Comparison of ENCODE assay signal across 13 cellular contexts in the genomic region with DNA sequence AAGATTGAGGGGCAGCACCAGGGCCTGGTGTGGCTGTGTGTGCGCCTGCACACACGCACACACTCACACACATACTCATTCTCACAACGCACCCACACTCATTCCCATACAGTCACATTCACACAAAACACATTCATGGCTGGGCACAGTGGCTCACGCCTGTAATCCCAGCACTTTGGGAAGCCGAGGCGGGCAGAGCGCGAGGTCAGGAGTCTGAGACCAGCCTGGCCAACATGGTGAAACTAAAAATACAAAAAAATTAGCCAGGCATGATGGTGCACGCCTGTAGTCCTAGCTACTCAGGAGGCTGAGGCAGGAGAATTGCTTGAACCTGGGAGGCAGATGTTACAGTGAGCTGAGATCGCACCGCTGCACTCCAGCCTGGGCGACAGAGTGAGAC. TPM values are rescaled to one million over a fixed set of nuclear protein-coding genes. Genes with fewer than 3 reads are reported as not detected.
DNase-seq lines count a peak whose midpoint lies in the region; ATAC-seq, FAIRE-seq and TF ChIP-seq lines count a peak whose summit lies in the region.
"Not testable (repeated sequence)": the region's sequence is repeated elsewhere in the genome, so short reads cannot be mapped to it uniquely, and the experiment has no call there.
"Had no signal": no experiment of that assay in that cellular context is flagged by ENCODE, and none has a peak within 500 bp of the region (broad histone marks: within the 10 kb centered on the region; RNA-seq: fewer than 3 reads in every experiment).

No MANE protein-coding gene starts in this region.

- in situ Hi-C loops in GM12878 (cut with MboI), result not testable (repeated sequence)

- TF ChIP-seq RAD21 in GM12878 (IDR thresholded peaks at IDR 0.05; ENCODE audit: insufficient read depth, low read depth, low read length), result not testable (repeated sequence)

- H3K79me1 ChIP-seq in neuronal stem cell (ENCODE audit: low read depth, low read length), result not testable (repeated sequence)

- not testable (repeated sequence) for H3K27me3 Mint-ChIP-seq in CD14-positive monocyte (ENCODE audit: low read depth in 3 of 3); WTC11 (ENCODE audit: low read depth)

- not testable (repeated sequence) for BruUV-seq in GM12878 (replicated peaks; lab: Mats Ljungman, UMichigan)

- not testable (repeated sequence) for H3K4me2 ChIP-seq in OCI-LY3 (ENCODE audit: low read length); GM12878 (ENCODE audit: control insufficient read depth, insufficient read depth); neuronal stem cell (ENCODE audit: insufficient read depth, low read length, poor library complexity, severe bottlenecking)

- not testable (repeated sequence) for H3K9me3 Mint-ChIP-seq in CD14-positive monocyte; WTC11; stimulated activated effector memory CD8-positive, alpha-beta T cell treated with anti-CD3 and anti-CD28 coated beads, Interleukin-12 subunit alpha, Interleukin-12 subunit beta, amount 100 ng/mL, for 72 hours

- RAD21 ChIA-PET in GM12878 (lab: Charles Lee; ENCODE audit: unreplicated experiment), result not testable (repeated sequence)

- DNase-seq in CD14-positive monocyte (ENCODE audit: low spot score); GM12891 (ENCODE audit: insufficient read length, low spot score); WTC11 (ENCODE audit: low spot score); GM12878 (ENCODE audit: low read depth, low spot score); neuronal stem cell (ENCODE audit: low spot score); stimulated activated effector memory CD8-positive, alpha-beta T cell treated with anti-CD3 and anti-CD28 coated beads, Interleukin-12 subunit alpha, Interleukin-12 subunit beta, amount 100 ng/mL, for 72 hours (ENCODE audit: low spot score in 2 of 2): not testable (repeated sequence)

- 70% methylated on average over 11 of the region's 12 CpGs for WGBS in GM12878 (ENCODE audit: insufficient coverage, insufficient replicate concordance, low lambda C conversion rate, missing lambda C conversion rate)
- 100% methylated on average over 1 of the region's 12 CpGs; no CpG with 5 or more reads in 1 of the 2 donors for WGBS in neuronal stem cell (ENCODE audit: extremely low coverage in 2 of 2, insufficient read length in 2 of 2, insufficient replicate concordance in 1 of 2), 2 donors

- H3K27ac ChIP-seq in OCI-LY3 (ENCODE audit: low read length), result peak overlapping the region; percentile 10; the same call in 1 of the 2 replicates
- H3K27ac ChIP-seq in GM12878 (ENCODE audit: control insufficient read depth, insufficient read depth); neuronal stem cell (replicated peaks; ENCODE audit: low read length): not testable (repeated sequence)

- not testable (repeated sequence) for H2AK5ac ChIP-seq in neuronal stem cell (ENCODE audit: low read depth, low read length)

- H3K9me3 ChIP-seq in OCI-LY3 (ENCODE audit: insufficient read depth, low read length); GM12878 (replicated peaks; ENCODE audit: control insufficient read depth, insufficient read depth, low read length); neuronal stem cell (replicated peaks in 1 of 2; ENCODE audit: control insufficient read depth in 2 of 2, insufficient read depth in 1 of 2, low read depth in 1 of 2, low read length in 2 of 2): not testable (repeated sequence)

- H3K4me3 ChIP-seq in OCI-LY3 (ENCODE audit: low read length); GM12878; neuronal stem cell (ENCODE audit: low read length in 2 of 2): not testable (repeated sequence)

- not testable (repeated sequence) for TF ChIP-seq POLR2A in GM12891 (IDR thresholded peaks at IDR 0.05; ENCODE audit: low read depth, low read length); GM12878 (IDR thresholded peaks at IDR 0.05; ENCODE audit: low read depth, low read length)

- FAIRE-seq in GM12891 (lab: Jason Lieb, UNC), result peak; percentile 80
- FAIRE-seq in GM12878 (lab: Jason Lieb, UNC), result not testable (repeated sequence)

- H3K14ac ChIP-seq in neuronal stem cell (ENCODE audit: low read length), result not testable (repeated sequence)

- not testable (repeated sequence) for H3K4me3 Mint-ChIP-seq in CD14-positive monocyte; WTC11; stimulated activated effector memory CD8-positive, alpha-beta T cell treated with anti-CD3 and anti-CD28 coated beads, Interleukin-12 subunit alpha, Interleukin-12 subunit beta, amount 100 ng/mL, for 72 hours

- peak overlapping the region; percentile 10 for H3K23ac ChIP-seq in neuronal stem cell (ENCODE audit: low read depth, low read length, poor library complexity)

- not testable (repeated sequence) for H4K20me1 ChIP-seq in OCI-LY3 (ENCODE audit: insufficient read depth, low read length); GM12878 (ENCODE audit: control insufficient read depth, insufficient read depth)

- H3K4me1 ChIP-seq in OCI-LY3 (ENCODE audit: low read length), result peaks cover 50% of the 10 kb centered on the region
- H3K4me1 ChIP-seq in GM12878 (ENCODE audit: control insufficient read depth, insufficient read depth, low read length); neuronal stem cell (ENCODE audit: control insufficient read depth in 2 of 2, insufficient read depth in 1 of 2, low read depth in 1 of 2, low read length in 2 of 2): not testable (repeated sequence)

- H2BK120ac ChIP-seq in neuronal stem cell (ENCODE audit: low read depth, low read length), result not testable (repeated sequence)

- peaks cover 48% of the 10 kb centered on the region for H3K4me1 Mint-ChIP-seq in CD14-positive monocyte
- H3K4me1 Mint-ChIP-seq in WTC11, result not testable (repeated sequence)
- H3K4me1 Mint-ChIP-seq in stimulated activated effector memory CD8-positive, alpha-beta T cell treated with anti-CD3 and anti-CD28 coated beads, Interleukin-12 subunit alpha, Interleukin-12 subunit beta, amount 100 ng/mL, for 72 hours, result peaks cover 20% of the 10 kb centered on the region

- peaks cover 47% of the 10 kb centered on the region for H3K79me2 ChIP-seq in OCI-LY3 (ENCODE audit: low read length)
- H3K79me2 ChIP-seq in GM12878 (ENCODE audit: control insufficient read depth, insufficient read depth, low read length), result not testable (repeated sequence)

- not testable (repeated sequence) for H4K91ac ChIP-seq in neuronal stem cell (ENCODE audit: low read depth, low read length, poor library complexity)

- H3K9ac ChIP-seq in OCI-LY3 (ENCODE audit: low read length); GM12878 (ENCODE audit: control insufficient read depth, insufficient read depth, low read length); neuronal stem cell (ENCODE audit: low read depth, low read length, poor library complexity): not testable (repeated sequence)

- not testable (repeated sequence) for H2BK12ac ChIP-seq in neuronal stem cell (ENCODE audit: low read length)

- H2AFZ ChIP-seq in OCI-LY3 (ENCODE audit: low read depth, low read length); GM12878 (ENCODE audit: control insufficient read depth, low read depth, low read length); neuronal stem cell (ENCODE audit: low read length): not testable (repeated sequence)

- not testable (repeated sequence) for TF ChIP-seq EP300 in GM12878 (IDR thresholded peaks at IDR 0.05; ENCODE audit: borderline replicate concordance in 1 of 2, control insufficient read depth in 1 of 2, low read depth in 2 of 2, low read length in 2 of 2)

- CTCF ChIA-PET in WTC11 (lab: Charles Lee); GM12878 (lab: Yijun Ruan, JAX): not testable (repeated sequence)

- SMC1A ChIA-PET in GM12878 (lab: Charles Lee; ENCODE audit: uncharacterized antibody, unreplicated experiment), result not testable (repeated sequence)

- TF ChIP-seq CTCF in CD14-positive monocyte (IDR thresholded peaks at IDR 0.05); OCI-LY3 (IDR thresholded peaks at IDR 0.05; ENCODE audit: low read depth, low read length); WTC11 (IDR thresholded peaks at IDR 0.05); GM12878 (IDR thresholded peaks at IDR 0.05 in 2 of 3, conservative IDR thresholded peaks at IDR 0.05 in 1 of 3; ENCODE audit: control insufficient read depth in 2 of 3, extremely low read depth in 1 of 3, insufficient read depth in 1 of 3, low read depth in 3 of 3, low read length in 3 of 3): not testable (repeated sequence)

- H3K27ac Mint-ChIP-seq in CD14-positive monocyte, result peak overlapping the region in 6 of 7 donors; percentile 51 to 82 (median 76)
- H3K27ac Mint-ChIP-seq in WTC11, result 0 out of 2 replicates have a peak overlapping the region, but pooled peaks have one; percentile 38
- peak overlapping the region; percentile 66 for H3K27ac Mint-ChIP-seq in stimulated activated effector memory CD8-positive, alpha-beta T cell treated with anti-CD3 and anti-CD28 coated beads, Interleukin-12 subunit alpha, Interleukin-12 subunit beta, amount 100 ng/mL, for 72 hours

- not testable (repeated sequence) for H3K27me3 ChIP-seq in OCI-LY3 (ENCODE audit: low read depth, low read length); GM12878 (replicated peaks in 1 of 2; ENCODE audit: control insufficient read depth in 2 of 2, insufficient read depth in 2 of 2, low read length in 1 of 2)
- peaks cover 0 to 19% (median 4%) of the 10 kb centered on the region in 3 experiments for H3K27me3 ChIP-seq in neuronal stem cell (ENCODE audit: control insufficient read depth in 3 of 3, insufficient read depth in 3 of 3, low read depth in 1 of 3, low read length in 3 of 3)

- not testable (repeated sequence) for H4K8ac ChIP-seq in neuronal stem cell (ENCODE audit: low read depth, low read length)

- not testable (repeated sequence) for H3K18ac ChIP-seq in neuronal stem cell (ENCODE audit: low read length)

- intact Hi-C loops in CD14-positive monocyte (cut with micrococcal nuclease); GM12878 (cut with micrococcal nuclease; ENCODE audit: unreplicated experiment): not testable (repeated sequence)

- POLR2A ChIA-PET in WTC11 (lab: Charles Lee), result not testable (repeated sequence)
- POLR2A ChIA-PET in GM12878 (lab: Charles Lee), result interaction anchor here (0.7 kb wide), 1 partner anchor 53 kb away, joined by 3 read pairs; a partner anchor contains a TSS

- not testable (repeated sequence) for H2BK15ac ChIP-seq in neuronal stem cell (ENCODE audit: low read length)

- H3K4ac ChIP-seq in neuronal stem cell (ENCODE audit: low read length), result not testable (repeated sequence)

- H2BK5ac ChIP-seq in neuronal stem cell (ENCODE audit: low read length), result not testable (repeated sequence)

- ATAC-seq in WTC11; stimulated activated effector memory CD8-positive, alpha-beta T cell treated with anti-CD3 and anti-CD28 coated beads, Interleukin-12 subunit alpha, Interleukin-12 subunit beta, amount 100 ng/mL, for 72 hours: not testable (repeated sequence)
- peak; percentile 16 for ATAC-seq in GM12878

- H3K36me3 Mint-ChIP-seq in CD14-positive monocyte, result peaks cover 45 to 58% of the 10 kb centered on the region in 2 donors
- H3K36me3 Mint-ChIP-seq in WTC11, result not testable (repeated sequence)
- peaks cover 11% of the 10 kb centered on the region for H3K36me3 Mint-ChIP-seq in stimulated activated effector memory CD8-positive, alpha-beta T cell treated with anti-CD3 and anti-CD28 coated beads, Interleukin-12 subunit alpha, Interleukin-12 subunit beta, amount 100 ng/mL, for 72 hours

- peaks cover 36% of the 10 kb centered on the region for H3K36me3 ChIP-seq in OCI-LY3 (replicated peaks; ENCODE audit: low read depth, low read length)
- H3K36me3 ChIP-seq in GM12878 (ENCODE audit: control insufficient read depth in 2 of 2, insufficient read depth in 2 of 2, low read length in 1 of 2); neuronal stem cell (replicated peaks in 1 of 2; ENCODE audit: control insufficient read depth in 2 of 2, insufficient read depth in 2 of 2, low read length in 2 of 2): not testable (repeated sequence)

RNA-seq across cellular contexts. Expression of a gene that starts 5.9 kb away (rescaled TPM):
- polyA plus RNA-seq in CD14-positive monocyte (1 to 10 TPM in 1 of 2 donors, under 1 TPM in 1; 0.43 to 1.2 TPM), GM12878 (2011; rRNA removed) (0.07 TPM in 1 of 2 replicates, not detected in the other), GM12878 (2014; fragmentation: Illumina TruSeq; extraction: Trizol) (0.34 TPM in 1 of 2 replicates, not detected in the other), GM12878 (2014; fragmentation: Nextera tagmentation; extraction: Ambion mirVana) (under 1 TPM in 1 of 2 experiments, not detected in 1; 0.24 TPM), GM12878 (2014; rRNA removed) (0.23 and 1.1 TPM in 2 replicates), GM12878 (2016; fragmentation: Nextera tagmentation; extraction: Ambion mirVana) (1 to 10 TPM in 1 of 2 experiments, under 1 TPM in 1; 0.95 to 2.4 TPM)
- polyA plus RNA-seq in GM12891 (2012; ENCODE audit: low read depth, missing spikeins), result 0.09 TPM
- total RNA-seq in WTC11 (2021) (not detected in 3 replicates), GM12878 (2014; rRNA removed) (0.38 and 1.2 TPM in 2 replicates), GM12878 (2014; rRNA removed; fragmentation: Illumina TruSeq; extraction: Trizol) (0.27 and 0.28 TPM in 2 replicates), GM12878 (2021) (0.32 and 0.49 TPM in 2 replicates)
- total RNA-seq in GM12878 (2013; cell fraction: nucleolus; rRNA removed), result not detected in 2 replicates
- polyA plus RNA-seq in GM12878 (2011; ENCODE audit: low read depth), result not detected
- polyA plus RNA-seq in GM12878 (2011; cell fraction: cytosol; rRNA removed), result 0.09 and 0.15 TPM in 2 replicates
- polyA plus RNA-seq in GM12878 (2011; cell fraction: nucleus; rRNA removed), result 0.26 TPM in 1 of 2 replicates, not detected in the other
- polyA plus RNA-seq in GM12878 (2012), result not detected in 2 replicates
- polyA minus RNA-seq in GM12878 (2011; rRNA and poly(A)+ RNA removed), result not detected in 2 replicates
- polyA minus RNA-seq in GM12878 (2011; cell fraction: cytosol; rRNA and poly(A)+ RNA removed), result not detected in 2 replicates
- polyA minus RNA-seq in GM12878 (2011; cell fraction: nucleus; rRNA and poly(A)+ RNA removed), result not detected in 2 replicates
- polyA plus RNA-seq in neuronal stem cell (2013, experiment 1 of 2), result not detected
- polyA plus RNA-seq in neuronal stem cell (2013, experiment 2 of 2), result not detected
- total RNA-seq: A172; A673; CD8-positive, alpha-beta memory T cell; GM23248; H1; H7 had no signal
- polyA plus RNA-seq: CD8-positive, alpha-beta memory T cell; GM23248; H1 had no signal

RNA-seq across cellular contexts. Expression of a gene that starts 6.3 kb away (rescaled TPM):
- polyA plus RNA-seq in CD14-positive monocyte, result 1 to 10 TPM; 1.9 to 3.8 TPM
- 4.3 TPM for polyA plus RNA-seq in GM12891 (2012; ENCODE audit: low read depth, missing spikeins)
- total RNA-seq in WTC11 (2021), result 0.09 to 0.11 TPM in 2 of 3 replicates, not detected in the other
- 0.15 TPM in 2 replicates for total RNA-seq in GM12878 (2013; cell fraction: nucleolus; rRNA removed)
- 0.65 and 0.73 TPM in 2 replicates for total RNA-seq in GM12878 (2014; rRNA removed)
- total RNA-seq in GM12878 (2014; rRNA removed; fragmentation: Illumina TruSeq; extraction: Trizol), result 0.32 and 0.54 TPM in 2 replicates
- total RNA-seq in GM12878 (2021), result 2.4 and 2.5 TPM in 2 replicates
- polyA plus RNA-seq in GM12878 (2011; ENCODE audit: low read depth), result 0.68 TPM
- 0.06 and 0.15 TPM in 2 replicates for polyA plus RNA-seq in GM12878 (2011; rRNA removed)
- polyA plus RNA-seq in GM12878 (2011; cell fraction: cytosol; rRNA removed), result 0.12 and 0.15 TPM in 2 replicates
- polyA plus RNA-seq in GM12878 (2011; cell fraction: nucleus; rRNA removed), result 0.12 and 0.34 TPM in 2 replicates
- polyA plus RNA-seq in GM12878 (2012), result 1.2 and 1.7 TPM in 2 replicates
- 0.19 and 2.0 TPM in 2 replicates for polyA plus RNA-seq in GM12878 (2014; fragmentation: Illumina TruSeq; extraction: Trizol)
- under 1 TPM in 1 of 2 experiments, not detected in 1; 0.09 TPM for polyA plus RNA-seq in GM12878 (2014; fragmentation: Nextera tagmentation; extraction: Ambion mirVana)
- 2.2 and 3.1 TPM in 2 replicates for polyA plus RNA-seq in GM12878 (2014; rRNA removed)
- under 1 TPM; 0.04 to 0.25 TPM for polyA plus RNA-seq in GM12878 (2016; fragmentation: Nextera tagmentation; extraction: Ambion mirVana)
- 0.05 TPM in 1 of 2 replicates, not detected in the other for polyA minus RNA-seq in GM12878 (2011; rRNA and poly(A)+ RNA removed)
- polyA minus RNA-seq in GM12878 (2011; cell fraction: cytosol; rRNA and poly(A)+ RNA removed), result not detected in 2 replicates
- 0.10 TPM in 1 of 2 replicates, not detected in the other for polyA minus RNA-seq in GM12878 (2011; cell fraction: nucleus; rRNA and poly(A)+ RNA removed)
- polyA plus RNA-seq in neuronal stem cell (2013, experiment 1 of 2), result 0.01 TPM
- 0.03 TPM for polyA plus RNA-seq in neuronal stem cell (2013, experiment 2 of 2)
- total RNA-seq: A172, A673, GM23248, H1, H7 had no signal
- polyA plus RNA-seq: GM23248, H1 had no signal

RNA-seq across cellular contexts. Expression of a gene that starts 8.9 kb away (rescaled TPM):
- polyA plus RNA-seq in CD14-positive monocyte (10 to 100 TPM; 37.0 to 50.2 TPM), GM12878 (2011; rRNA removed) (5.2 and 11.1 TPM in 2 replicates), GM12878 (2014; fragmentation: Illumina TruSeq; extraction: Trizol) (8.1 and 15.1 TPM in 2 replicates), GM12878 (2014; fragmentation: Nextera tagmentation; extraction: Ambion mirVana) (1 to 10 TPM; 2.3 to 2.7 TPM), GM12878 (2014; rRNA removed) (22.0 and 29.8 TPM in 2 replicates), GM12878 (2016; fragmentation: Nextera tagmentation; extraction: Ambion mirVana) (10 to 100 TPM; 25.0 TPM)
- polyA plus RNA-seq in GM12891 (2012; ENCODE audit: low read depth, missing spikeins), result 12.8 TPM
- total RNA-seq in WTC11 (2021) (20.9 to 23.9 TPM (median 22.3 TPM) in 3 replicates), GM12878 (2014; rRNA removed) (18.1 and 19.9 TPM in 2 replicates), GM12878 (2014; rRNA removed; fragmentation: Illumina TruSeq; extraction: Trizol) (5.9 and 7.1 TPM in 2 replicates), GM12878 (2021) (20.4 and 21.5 TPM in 2 replicates)
- total RNA-seq in GM12878 (2013; cell fraction: nucleolus; rRNA removed), result 36.2 and 41.0 TPM in 2 replicates
- polyA plus RNA-seq in GM12878 (2011; ENCODE audit: low read depth), result 5.5 TPM
- 14.5 and 19.7 TPM in 2 replicates for polyA plus RNA-seq in GM12878 (2011; cell fraction: cytosol; rRNA removed)
- 46.6 and 53.1 TPM in 2 replicates for polyA plus RNA-seq in GM12878 (2011; cell fraction: nucleus; rRNA removed)
- 12.8 and 16.0 TPM in 2 replicates for polyA plus RNA-seq in GM12878 (2012)
- polyA minus RNA-seq in GM12878 (2011; rRNA and poly(A)+ RNA removed), result 11.8 and 19.9 TPM in 2 replicates
- polyA minus RNA-seq in GM12878 (2011; cell fraction: cytosol; rRNA and poly(A)+ RNA removed), result 6.0 and 8.6 TPM in 2 replicates
- 15.2 and 22.9 TPM in 2 replicates for polyA minus RNA-seq in GM12878 (2011; cell fraction: nucleus; rRNA and poly(A)+ RNA removed)
- polyA plus RNA-seq in neuronal stem cell (2013, experiment 1 of 2), result 10.9 TPM
- polyA plus RNA-seq in neuronal stem cell (2013, experiment 2 of 2), result 11.3 TPM

RNA-seq across cellular contexts. Expression of a gene that starts 28.6 kb away (rescaled TPM):
- polyA plus RNA-seq in CD14-positive monocyte (not detected), GM12878 (2011; rRNA removed) (0.04 TPM in 1 of 2 replicates, not detected in the other), GM12878 (2014; fragmentation: Illumina TruSeq; extraction: Trizol) (not detected in 2 replicates), GM12878 (2014; fragmentation: Nextera tagmentation; extraction: Ambion mirVana) (under 1 TPM in 1 of 2 experiments, not detected in 1; 0.05 TPM), GM12878 (2014; rRNA removed) (0.09 TPM in 1 of 2 replicates, not detected in the other), GM12878 (2016; fragmentation: Nextera tagmentation; extraction: Ambion mirVana) (not detected)
- polyA plus RNA-seq in GM12891 (2012; ENCODE audit: low read depth, missing spikeins), result not detected
- total RNA-seq in WTC11 (2021) (0.33 to 0.92 TPM (median 0.66 TPM) in 3 replicates), GM12878 (2014; rRNA removed) (not detected in 2 replicates), GM12878 (2014; rRNA removed; fragmentation: Illumina TruSeq; extraction: Trizol) (not detected in 2 replicates), GM12878 (2021) (not detected in 2 replicates)
- not detected in 2 replicates for total RNA-seq in GM12878 (2013; cell fraction: nucleolus; rRNA removed)
- polyA plus RNA-seq in GM12878 (2011; ENCODE audit: low read depth), result not detected
- polyA plus RNA-seq in GM12878 (2011; cell fraction: cytosol; rRNA removed), result 0.22 and 0.37 TPM in 2 replicates
- polyA plus RNA-seq in GM12878 (2011; cell fraction: nucleus; rRNA removed), result 0.13 and 0.15 TPM in 2 replicates
- not detected in 2 replicates for polyA plus RNA-seq in GM12878 (2012)
- polyA minus RNA-seq in GM12878 (2011; rRNA and poly(A)+ RNA removed), result not detected in 2 replicates
- not detected in 2 replicates for polyA minus RNA-seq in GM12878 (2011; cell fraction: cytosol; rRNA and poly(A)+ RNA removed)
- polyA minus RNA-seq in GM12878 (2011; cell fraction: nucleus; rRNA and poly(A)+ RNA removed), result not detected in 2 replicates
- 0.17 TPM for polyA plus RNA-seq in neuronal stem cell (2013, experiment 1 of 2)
- polyA plus RNA-seq in neuronal stem cell (2013, experiment 2 of 2), result 0.07 TPM
- total RNA-seq: A172; A673; CD8-positive, alpha-beta memory T cell; GM23248; H1; H7 had no signal
- polyA plus RNA-seq: CD8-positive, alpha-beta memory T cell; GM23248 had no signal

RNA-seq across cellular contexts. Expression of a gene that starts 38.0 kb away (rescaled TPM):
- polyA plus RNA-seq in CD14-positive monocyte (1 to 10 TPM in 1 of 2 donors, not detected in 1; 1.9 TPM), GM12878 (2011; rRNA removed) (0.26 TPM in 1 of 2 replicates, not detected in the other), GM12878 (2014; fragmentation: Illumina TruSeq; extraction: Trizol) (0.09 TPM in 1 of 2 replicates, not detected in the other), GM12878 (2014; fragmentation: Nextera tagmentation; extraction: Ambion mirVana) (not detected), GM12878 (2014; rRNA removed) (0.03 and 0.08 TPM in 2 replicates), GM12878 (2016; fragmentation: Nextera tagmentation; extraction: Ambion mirVana) (under 1 TPM; 0.43 to 0.78 TPM)
- 0.01 TPM for polyA plus RNA-seq in GM12891 (2012; ENCODE audit: low read depth, missing spikeins)
- total RNA-seq in WTC11 (2021) (0.33 to 1.1 TPM (median 0.66 TPM) in 3 replicates), GM12878 (2014; rRNA removed) (0.06 TPM in 1 of 2 replicates, not detected in the other), GM12878 (2014; rRNA removed; fragmentation: Illumina TruSeq; extraction: Trizol) (0.04 TPM in 1 of 2 replicates, not detected in the other), GM12878 (2021) (0.28 and 0.88 TPM in 2 replicates)
- not detected in 2 replicates for total RNA-seq in GM12878 (2013; cell fraction: nucleolus; rRNA removed)
- not detected for polyA plus RNA-seq in GM12878 (2011; ENCODE audit: low read depth)
- 0.12 and 0.22 TPM in 2 replicates for polyA plus RNA-seq in GM12878 (2011; cell fraction: cytosol; rRNA removed)
- polyA plus RNA-seq in GM12878 (2011; cell fraction: nucleus; rRNA removed), result 0.01 and 0.10 TPM in 2 replicates
- not detected in 2 replicates for polyA plus RNA-seq in GM12878 (2012)
- polyA minus RNA-seq in GM12878 (2011; rRNA and poly(A)+ RNA removed), result not detected in 2 replicates
- polyA minus RNA-seq in GM12878 (2011; cell fraction: cytosol; rRNA and poly(A)+ RNA removed), result 1.0 TPM in 1 of 2 replicates, not detected in the other
- 0.10 TPM in 1 of 2 replicates, not detected in the other for polyA minus RNA-seq in GM12878 (2011; cell fraction: nucleus; rRNA and poly(A)+ RNA removed)
- polyA plus RNA-seq in neuronal stem cell (2013, experiment 1 of 2), result 0.06 TPM
- 0.01 TPM for polyA plus RNA-seq in neuronal stem cell (2013, experiment 2 of 2)
- total RNA-seq: CD8-positive, alpha-beta memory T cell; H7 had no signal
- polyA plus RNA-seq: CD8-positive, alpha-beta memory T cell had no signal
